ENCODE assay signal across 8 cellular contexts in the genomic region with DNA sequence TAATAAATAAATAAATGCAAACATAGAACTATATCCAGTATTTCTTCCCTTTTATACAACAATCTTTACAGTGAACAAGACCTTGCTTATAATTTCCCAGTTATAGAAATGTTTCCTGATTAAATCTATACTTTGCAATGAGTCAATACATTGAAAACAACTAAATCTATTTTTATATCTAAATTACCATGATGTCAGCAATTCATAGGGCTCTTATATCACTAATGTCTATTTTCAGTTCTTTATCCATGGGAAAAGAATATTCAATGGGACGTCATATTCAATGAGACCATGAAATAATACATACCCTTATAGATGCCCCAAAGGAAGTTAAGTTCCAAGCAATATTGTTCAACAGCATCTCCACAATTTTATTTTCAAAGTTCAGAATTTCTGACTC.
"Had no signal": no experiment of that assay in that cellular context is flagged by ENCODE, and none has a peak within 500 bp of the region (broad histone marks: within the 10 kb centered on the region; RNA-seq: fewer than 3 reads in every experiment).

No MANE protein-coding gene starts in this region.

- ATAC-seq: HCT116 had no signal

- H3K9me3 ChIP-seq: HAP-1 had no signal

- H3K27ac ChIP-seq: GM23248, HL-60, KMS-11 had no signal

- H3K4me3 ChIP-seq: GM23248, HAP-1 had no signal

- DNase-seq: GM23248, GOT3, H7, HFFc6 had no signal

- H3K9ac ChIP-seq: GM23248, KMS-11 had no signal

- H3K4me2 ChIP-seq: KMS-11 had no signal

- H2AFZ ChIP-seq: GM23248 had no signal

- H3K36me3 ChIP-seq: HAP-1 had no signal
